In genomic region chr5:32444191-32444945, GRCh38 we compare ENCODE assay signal across 1 cellular context.
A peak's percentile ranks its signal among the peaks of the same experiment; 100 is the strongest.
TF ChIP-seq lines count a peak whose summit lies in the region.

TSS of gene ZFR (minus strand) at chr5:32444740. CDS start at chr5:32444658, 82 bp downstream.

TF ChIP-seq in HepG2, 621 proteins besides CTCF, POLR2A, EP300 and RAD21 (continued from another document and continues in another):
- TF ChIP-seq ZNF18 (CRISPR knock-in tag; IDR thresholded peaks at IDR 0.05; ENCODE audit: insufficient replicate concordance) (no peak), ZNF407 (CRISPR knock-in tag; IDR thresholded peaks at IDR 0.05; ENCODE audit: not compliant biosample characterization) (no peak), RFXANK (CRISPR knock-in tag; IDR thresholded peaks at IDR 0.05) (no peak), POLR2G (IDR thresholded peaks at IDR 0.05; ENCODE audit: low read depth, low read length) (peak; percentile 89), ZBTB25 (CRISPR knock-in tag; IDR thresholded peaks at IDR 0.05) (peak; percentile 23; the same call in 1 of the 2 replicates), BCL3 (CRISPR knock-in tag; IDR thresholded peaks at IDR 0.05) (peak; percentile 86), SOX5 (CRISPR knock-in tag; IDR thresholded peaks at IDR 0.05; ENCODE audit: borderline replicate concordance) (0 out of 2 replicates have a peak, but pooled peaks have one; percentile 38), GATAD1 (CRISPR knock-in tag; IDR thresholded peaks at IDR 0.05) (peak; percentile 48; the same call in 1 of the 2 replicates), SSRP1 (CRISPR knock-in tag; IDR thresholded peaks at IDR 0.05) (no peak), BCL6 (CRISPR knock-in tag; IDR thresholded peaks at IDR 0.05) (peak; percentile 46), ZGPAT (CRISPR knock-in tag; IDR thresholded peaks at IDR 0.05) (peak; percentile 80), SUZ12 (IDR thresholded peaks at IDR 0.05; ENCODE audit: low read depth, low read length) (peak; percentile 69), E2F2 (CRISPR knock-in tag; IDR thresholded peaks at IDR 0.05; ENCODE audit: borderline replicate concordance) (0 out of 2 replicates have a peak, but pooled peaks have one; percentile 57), ZNF775 (CRISPR knock-in tag; IDR thresholded peaks at IDR 0.05; ENCODE audit: borderline replicate concordance) (no peak), MXD1 (CRISPR knock-in tag; IDR thresholded peaks at IDR 0.05) (peak; percentile 81; the same call in 1 of the 2 replicates), ZNF34 (CRISPR knock-in tag; IDR thresholded peaks at IDR 0.05; ENCODE audit: borderline replicate concordance) (no peak), ATF3 (CRISPR knock-in tag; IDR thresholded peaks at IDR 0.05) (0 out of 2 replicates have a peak, but pooled peaks have one; percentile 11), ERF (CRISPR knock-in tag; IDR thresholded peaks at IDR 0.05) (peak; percentile 97), ZNF558 (CRISPR knock-in tag; IDR thresholded peaks at IDR 0.05; ENCODE audit: borderline replicate concordance) (peak; percentile 91; the same call in 1 of the 2 replicates), ZBTB39 (CRISPR knock-in tag; IDR thresholded peaks at IDR 0.05) (no peak), HOXA5 (CRISPR knock-in tag; IDR thresholded peaks at IDR 0.05) (peak; percentile 76; the same call in 1 of the 2 replicates), BORCS8-MEF2B (CRISPR knock-in tag; IDR thresholded peaks at IDR 0.05) (peak; percentile 94; the same call in 1 of the 2 replicates), ZNF670 (CRISPR knock-in tag; IDR thresholded peaks at IDR 0.05; ENCODE audit: borderline replicate concordance) (peak; percentile 71; the same call in 1 of the 2 replicates), E2F1 (CRISPR knock-in tag; IDR thresholded peaks at IDR 0.05) (peak; percentile 37; the same call in 1 of the 2 replicates), NFKB2 (CRISPR knock-in tag; IDR thresholded peaks at IDR 0.05; ENCODE audit: borderline replicate concordance) (peak; percentile 76; the same call in 1 of the 2 replicates), ZNF225 (CRISPR knock-in tag; IDR thresholded peaks at IDR 0.05) (peak; percentile 91), PHF20 (CRISPR knock-in tag; IDR thresholded peaks at IDR 0.05) (peak; percentile 21; the same call in 1 of the 2 replicates), RNF2 (conservative IDR thresholded peaks at IDR 0.05; ENCODE audit: low read depth) (peak; percentile 98), GABPB1 (CRISPR knock-in tag; IDR thresholded peaks at IDR 0.05) (peak; percentile 83), ZNF136 (CRISPR knock-in tag; IDR thresholded peaks at IDR 0.05; ENCODE audit: low read depth) (no peak), POLR2AphosphoS5 (IDR thresholded peaks at IDR 0.05; ENCODE audit: low read depth, low read length) (peak; percentile 87), RFXAP (CRISPR knock-in tag; IDR thresholded peaks at IDR 0.05; ENCODE audit: borderline replicate concordance) (no peak; the same call in 1 of the 2 replicates), ZNF124 (CRISPR knock-in tag; IDR thresholded peaks at IDR 0.05) (0 out of 2 replicates have a peak, but pooled peaks have one; percentile 47), POGZ (CRISPR knock-in tag; IDR thresholded peaks at IDR 0.05) (peak; percentile 53; the same call in 1 of the 2 replicates), USF2 (IDR thresholded peaks at IDR 0.05; ENCODE audit: low read depth, low read length) (no peak), USF2 (CRISPR knock-in tag; IDR thresholded peaks at IDR 0.05; ENCODE audit: borderline replicate concordance) (no peak)
